9 cellular contexts compared by ENCODE assay signal in genomic region chr19:927707-928401, GRCh38. TPM values are rescaled to one million over a fixed set of nuclear protein-coding genes. Genes with fewer than 3 reads are reported as not detected.
A peak's percentile ranks its signal among the peaks of the same experiment; 100 is the strongest.
DNase-seq lines count a peak whose midpoint lies in the region; ATAC-seq and TF ChIP-seq lines count a peak whose summit lies in the region.
"Had no signal": no experiment of that assay in that cellular context is flagged by ENCODE, and none has a peak within 500 bp of the region (broad histone marks: within the 10 kb centered on the region; RNA-seq: fewer than 3 reads in every experiment).

No MANE protein-coding gene starts in this region.

- H3K36me3 ChIP-seq in GM06990 (ENCODE audit: control insufficient read depth, insufficient read depth, low read length) = peaks cover 22% of the 10 kb centered on the region
- H3K36me3 ChIP-seq in Peyer's patch = peaks cover 0 to 8% (median 0%) of the 10 kb centered on the region in 3 donors

- H3K4me3 ChIP-seq in GM06990 (replicated peaks; ENCODE audit: low read depth, low read length) (peak overlapping the region; percentile 74), Peyer's patch (peak overlapping the region; percentile 83 to 99 (median 86)), fibroblast of villous mesenchyme (ENCODE audit: low read depth, low read length) (peak overlapping the region; percentile 91)

- intact Hi-C loops in sciatic nerve (cut with DNase I) = loop anchor here (2.0 kb wide), 1 partner anchor 55 kb away; no protein-coding TSS in a partner anchor

- no peaks in the 10 kb centered on the region for H3K9me3 ChIP-seq in Peyer's patch

- no peak for TF ChIP-seq POLR2A in Peyer's patch (IDR thresholded peaks at IDR 0.05)

- ATAC-seq in sciatic nerve = peak; percentile 2

- no peaks in the 10 kb centered on the region for H3K27me3 ChIP-seq in GM06990 (replicated peaks; ENCODE audit: control insufficient read depth, insufficient read depth, low read length)
- H3K27me3 ChIP-seq in Peyer's patch = no peaks in the 10 kb centered on the region

- DNase-seq in GM06990 (ENCODE audit: extremely low read depth, insufficient read length) (peak; percentile 13), Peyer's patch (no peak), fibroblast of villous mesenchyme (ENCODE audit: low read depth) (peak; percentile 43), sciatic nerve (ENCODE audit: low spot score) (no peak), NCI-H1092 (lab: John Stamatoyannopoulos, UW) (no peak), NCI-H774 (lab: John Stamatoyannopoulos, UW) (no peak), NCI-H748 treated with DMSO at 0.1 percent for 48 hours (lab: John Stamatoyannopoulos, UW) (no peak), HCEC 1CT (no peak)
- DNase-seq: NCI-H1694 had no signal

- peak overlapping the region; percentile 82 to 91 (median 90) for H3K27ac ChIP-seq in Peyer's patch

- peaks cover 2 to 25% (median 19%) of the 10 kb centered on the region in 4 donors for H3K4me1 ChIP-seq in Peyer's patch

- TF ChIP-seq CTCF in GM06990 (IDR thresholded peaks at IDR 0.05; ENCODE audit: insufficient read depth, low read length, poor library complexity, severe bottlenecking) (no peak), Peyer's patch (IDR thresholded peaks at IDR 0.05) (no peak), fibroblast of villous mesenchyme (IDR thresholded peaks at IDR 0.05; ENCODE audit: insufficient read depth, low read depth, low read length) (no peak)

RNA-seq across cellular contexts. Expression of gene ARID3A, which starts 2.0 kb away (rescaled TPM):
- 10 to 100 TPM in 1 of 4 donors, 1 to 10 TPM in 3; 2.8 to 11.0 (median 4.9) TPM for total RNA-seq in Peyer's patch
- total RNA-seq in fibroblast of villous mesenchyme = 39.3 and 45.8 TPM in 2 replicates
- 13.6 TPM for total RNA-seq in sciatic nerve

RNA-seq across cellular contexts. Expression of gene KISS1R, which starts 10.7 kb away (rescaled TPM):
- total RNA-seq in Peyer's patch (not detected), fibroblast of villous mesenchyme (not detected in 2 replicates), sciatic nerve (not detected)

RNA-seq across cellular contexts. Expression of gene R3HDM4, which starts 14.8 kb away (rescaled TPM):
- total RNA-seq in Peyer's patch (10 to 100 TPM; 20.8 to 43.5 (median 34.8) TPM), fibroblast of villous mesenchyme (26.3 and 31.6 TPM in 2 replicates), sciatic nerve (48.9 TPM)

RNA-seq across cellular contexts. Expression of gene RNU6-9, which starts 34.6 kb away (rescaled TPM):
- total RNA-seq in Peyer's patch (not detected), fibroblast of villous mesenchyme (not detected in 2 replicates), sciatic nerve (not detected)

RNA-seq across cellular contexts. Expression of gene MED16, which starts 34.9 kb away (rescaled TPM):
- total RNA-seq in Peyer's patch (10 to 100 TPM; 60.2 to 83.6 (median 65.3) TPM), fibroblast of villous mesenchyme (26.8 and 30.0 TPM in 2 replicates), sciatic nerve (55.7 TPM)

Comparison
In these comparisons a context has a peak if more than half of its experiments do, and no peak if none do; other contexts are left out.
1. DNase-seq: peak in GM06990 (single experiment) and fibroblast of villous mesenchyme (single experiment); none in Peyer's patch (0 of 3), sciatic nerve (single experiment), NCI-H1092 (single experiment), NCI-H774 (single experiment), NCI-H748 treated with DMSO at 0.1 percent for 48 hours (single experiment) and HCEC 1CT (single experiment).
2. Peak in every context shown above with its lines, with median percentiles within 50 percentile points of each other: H3K4me3 ChIP-seq.